15 cellular contexts compared by ENCODE assay signal in the genomic region with DNA sequence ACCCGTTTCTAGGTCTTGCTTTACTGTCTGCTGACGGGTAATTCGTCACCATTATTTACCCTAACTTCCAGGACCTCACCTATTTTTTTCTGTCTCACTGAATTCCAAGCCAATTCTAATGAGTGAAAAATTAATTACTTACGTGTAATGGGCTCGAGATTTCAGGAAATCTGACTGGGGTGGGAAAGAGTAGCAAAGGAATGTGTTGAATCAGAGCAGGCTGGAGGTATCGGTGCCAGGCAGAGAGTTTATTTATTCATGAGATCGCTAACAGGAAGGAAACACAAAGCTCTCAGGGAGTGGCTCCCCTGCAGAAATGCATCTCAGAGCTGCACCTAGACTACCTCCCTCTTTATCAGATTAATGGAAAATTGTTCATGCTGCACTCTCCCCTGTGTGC. TPM values are rescaled to one million over a fixed set of nuclear protein-coding genes. Genes with fewer than 3 reads are reported as not detected.
DNase-seq lines count a peak whose midpoint lies in the region; ATAC-seq and TF ChIP-seq lines count a peak whose summit lies in the region.
"Had no signal": no experiment of that assay in that cellular context is flagged by ENCODE, and none has a peak within 500 bp of the region (broad histone marks: within the 10 kb centered on the region; RNA-seq: fewer than 3 reads in every experiment).

No MANE protein-coding gene starts in this region.

- H3K9me3 ChIP-seq in fibroblast of lung (ENCODE audit: control insufficient read depth, insufficient read depth, low read depth, low read length): no peaks in the 10 kb centered on the region
- H3K9me3 ChIP-seq: esophagus muscularis mucosa had no signal

- no peaks in the 10 kb centered on the region for H3K9me3 Mint-ChIP-seq in progenitor cell of endocrine pancreas (ENCODE audit: low read depth)
- H3K9me3 Mint-ChIP-seq: CD8-positive, alpha-beta T cell had no signal

- H3K36me3 ChIP-seq in fibroblast of lung (ENCODE audit: control insufficient read depth, insufficient read depth, low read length) (no peaks in the 10 kb centered on the region), brain microvascular endothelial cell (replicated peaks) (no peaks in the 10 kb centered on the region)
- H3K36me3 ChIP-seq: esophagus muscularis mucosa had no signal

- no peak for TF ChIP-seq CTCF in fibroblast of lung (conservative IDR thresholded peaks at IDR 0.05 in 1 of 2, IDR thresholded peaks at IDR 0.05 in 1 of 2; ENCODE audit: low read depth in 1 of 2, low read length in 2 of 2)
- TF ChIP-seq CTCF in progenitor cell of endocrine pancreas (IDR thresholded peaks at IDR 0.05; ENCODE audit: unreplicated experiment): no peak
- no peak for TF ChIP-seq CTCF in brain microvascular endothelial cell (IDR thresholded peaks at IDR 0.05; ENCODE audit: low read depth, low read length, missing control alignments)

- no peak overlapping the region for H3K4me3 ChIP-seq in fibroblast of lung (replicated peaks in 1 of 4; ENCODE audit: control extremely low read depth in 1 of 4, insufficient read depth in 1 of 4, low read depth in 3 of 4, low read length in 4 of 4)
- no peak overlapping the region for H3K4me3 ChIP-seq in brain microvascular endothelial cell (ENCODE audit: low read depth, low read length)
- H3K4me3 ChIP-seq: esophagus muscularis mucosa had no signal

- DNase-seq in Daoy (ENCODE audit: low read depth) (peak; percentile 44), NCI-H146 treated with DMSO at 0.1 percent for 48 hours (lab: John Stamatoyannopoulos, UW; ENCODE audit: unreplicated experiment) (peak; percentile 56), fibroblast of lung (ENCODE audit: low read depth in 2 of 2) (peak; percentile 9 to 69), progenitor cell of endocrine pancreas (ENCODE audit: low spot score, unreplicated experiment) (no peak), foreskin melanocyte (no peak), sciatic nerve (ENCODE audit: low spot score) (no peak), brain microvascular endothelial cell (no peak), 8988T (no peak)
- DNase-seq: activated CD8-positive, alpha-beta T cell treated with anti-CD3 and anti-CD28 coated beads, Interleukin-2, amount 10 ng/mL, durations not matched to agents 7 days and 5 days; activated gamma-delta T cell; CD8-positive, alpha-beta T cell; NCI-H1417 treated with DMSO at 0.1 percent for 48 hours; NCI-H526 treated with DMSO at 0.1 percent for 48 hours; SHP77 had no signal

- H3K27me3 ChIP-seq in fibroblast of lung (ENCODE audit: control insufficient read depth, insufficient read depth, low read length) (no peaks in the 10 kb centered on the region), brain microvascular endothelial cell (replicated peaks) (peaks cover 2% of the 10 kb centered on the region)

- H3K27ac ChIP-seq in fibroblast of lung (ENCODE audit: insufficient read depth, low read length) (no peak overlapping the region), brain microvascular endothelial cell (no peak overlapping the region)
- H3K27ac ChIP-seq: esophagus muscularis mucosa had no signal

- peak overlapping the region; percentile 44 for H3K4me3 Mint-ChIP-seq in progenitor cell of endocrine pancreas (ENCODE audit: low read depth)
- H3K4me3 Mint-ChIP-seq: activated CD8-positive, alpha-beta T cell treated with anti-CD3 and anti-CD28 coated beads, Interleukin-2, amount 10 ng/mL, durations not matched to agents 7 days and 5 days; CD8-positive, alpha-beta T cell had no signal

- H3K9ac ChIP-seq in fibroblast of lung (ENCODE audit: insufficient read depth, low read length): no peak overlapping the region

- no peak for ATAC-seq in sciatic nerve
- ATAC-seq: activated CD8-positive, alpha-beta T cell treated with anti-CD3 and anti-CD28 coated beads, Interleukin-2, amount 10 ng/mL, durations not matched to agents 7 days and 5 days; CD8-positive, alpha-beta T cell had no signal

- no peak overlapping the region for H2AFZ ChIP-seq in fibroblast of lung (ENCODE audit: low read length)

- H4K20me1 ChIP-seq in fibroblast of lung (ENCODE audit: control insufficient read depth, extremely low read depth, insufficient read depth, low read length): no peaks in the 10 kb centered on the region

- peaks cover 24% of the 10 kb centered on the region for H3K4me1 Mint-ChIP-seq in progenitor cell of endocrine pancreas (ENCODE audit: low read depth)

- peak overlapping the region; percentile 8 for H3K4me2 ChIP-seq in fibroblast of lung (ENCODE audit: extremely low read depth, insufficient read depth, low read length)

- in situ Hi-C loops in brain microvascular endothelial cell (cut with HindIII; ENCODE audit: low pct_ligation_motif_present, low sequenced_read_pairs): no loop called here

- H3K27me3 Mint-ChIP-seq in progenitor cell of endocrine pancreas: peaks cover 7% of the 10 kb centered on the region

- no peaks in the 10 kb centered on the region for H3K36me3 Mint-ChIP-seq in progenitor cell of endocrine pancreas (ENCODE audit: insufficient read depth)
- H3K36me3 Mint-ChIP-seq: CD8-positive, alpha-beta T cell had no signal

- peak overlapping the region; percentile 96 for H3K27ac Mint-ChIP-seq in progenitor cell of endocrine pancreas
- H3K27ac Mint-ChIP-seq: activated CD8-positive, alpha-beta T cell treated with anti-CD3 and anti-CD28 coated beads, Interleukin-2, amount 10 ng/mL, durations not matched to agents 7 days and 5 days; CD8-positive, alpha-beta T cell had no signal

- intact Hi-C loops in sciatic nerve (cut with DNase I): no loop called here

- no peaks in the 10 kb centered on the region for H3K4me1 ChIP-seq in fibroblast of lung (ENCODE audit: control insufficient read depth, extremely low read depth, insufficient read depth, low read length)

- peaks cover 3% of the 10 kb centered on the region for H3K79me2 ChIP-seq in fibroblast of lung (ENCODE audit: control insufficient read depth, insufficient read depth, low read length)

RNA-seq across cellular contexts. Expression of a gene that starts 4.0 kb away (rescaled TPM):
- 1.5 and 2.7 TPM in 2 replicates for total RNA-seq in Daoy (2014; rRNA removed; shearing (Covaris generic))
- total RNA-seq in fibroblast of lung (12.6 and 18.3 TPM in 2 replicates), progenitor cell of endocrine pancreas (26.3 and 27.2 TPM in 2 replicates), sciatic nerve (38.7 TPM)
- 9.3 and 10.7 TPM in 2 replicates for polyA plus RNA-seq in fibroblast of lung
- 11.0 and 15.3 TPM in 2 replicates for polyA plus RNA-seq in fibroblast of lung (2012)
- 69.5 and 70.2 TPM in 2 replicates for polyA minus RNA-seq in fibroblast of lung (ENCODE audit: low replicate concordance)

Comparison
In these comparisons a context has a peak if more than half of its experiments do, and no peak if none do; other contexts are left out.
1. DNase-seq: peak in Daoy (single experiment), NCI-H146 treated with DMSO at 0.1 percent for 48 hours (single experiment) and fibroblast of lung (2 of 2); none in progenitor cell of endocrine pancreas (single experiment), foreskin melanocyte (single experiment), sciatic nerve (single experiment), brain microvascular endothelial cell (single experiment) and 8988T (single experiment).